9 cellular contexts compared by ENCODE assay signal in the genomic region with DNA sequence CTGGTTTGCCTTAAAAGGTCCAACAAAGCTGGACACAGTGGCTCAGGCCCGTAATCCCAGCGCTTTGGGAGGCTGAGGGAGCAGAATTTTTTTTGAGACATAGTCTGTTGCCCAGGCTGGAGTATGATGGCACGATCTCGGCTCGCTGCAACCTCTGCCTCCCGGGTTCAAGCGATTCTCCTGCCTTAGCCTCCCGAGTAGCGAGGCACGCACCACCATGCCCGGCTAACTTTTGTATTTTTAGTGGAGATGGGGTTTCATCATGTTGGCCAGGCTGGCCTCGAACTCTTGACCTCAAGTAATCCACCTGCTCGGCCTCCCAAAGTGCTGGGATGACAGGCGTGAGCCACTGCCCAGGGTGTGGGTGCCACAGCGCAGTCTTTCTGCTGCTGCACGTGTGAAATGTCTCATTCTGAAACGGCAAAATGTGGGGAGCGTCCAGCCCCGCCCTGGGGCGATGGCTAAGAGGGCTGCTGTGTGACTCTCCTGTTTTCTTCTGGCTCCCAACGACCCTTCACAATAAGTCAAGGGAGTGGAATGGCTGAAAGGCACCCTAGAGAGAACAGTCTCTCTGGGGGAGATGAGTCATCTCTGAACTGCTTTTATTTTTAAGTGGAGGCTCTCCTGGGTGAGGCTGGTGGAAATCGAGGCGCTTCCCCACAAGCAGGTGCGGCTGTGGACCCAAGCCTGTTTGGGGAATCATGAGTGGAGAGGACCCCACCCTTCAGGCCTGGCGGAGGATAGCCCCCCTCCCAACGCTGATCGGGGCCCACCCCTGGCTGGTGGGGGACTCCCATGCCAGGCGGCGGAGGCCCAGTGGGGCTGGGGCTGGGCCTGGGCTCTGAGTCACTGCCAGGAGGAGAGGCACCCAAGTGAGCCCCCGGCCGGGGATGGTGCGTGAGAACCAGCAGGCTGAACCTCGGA. TPM values are rescaled to one million over a fixed set of nuclear protein-coding genes. Genes with fewer than 3 reads are reported as not detected.
DNase-seq lines count a peak whose midpoint lies in the region; ATAC-seq lines count a peak whose summit lies in the region.
"Had no signal": no experiment of that assay in that cellular context is flagged by ENCODE, and none has a peak within 500 bp of the region (broad histone marks: within the 10 kb centered on the region; RNA-seq: fewer than 3 reads in every experiment).

No MANE protein-coding gene starts in this region.

- H4K12ac ChIP-seq in trophoblast cell (ENCODE audit: low read depth, low read length), result no peak overlapping the region

- no CpG with 5 or more reads among the region's 33 CpGs for WGBS in trophoblast cell (ENCODE audit: extremely low coverage, insufficient coverage, insufficient read length)

- H2AK5ac ChIP-seq in trophoblast cell (ENCODE audit: low read length), result no peak overlapping the region

- no peak overlapping the region for H2BK120ac ChIP-seq in trophoblast cell (ENCODE audit: insufficient read depth, low read length, poor library complexity)

- no peak overlapping the region for H3K4me3 ChIP-seq in trophoblast cell (ENCODE audit: low read depth, low read length)

- no peak overlapping the region for H2BK12ac ChIP-seq in trophoblast cell (ENCODE audit: low read length)

- H3K14ac ChIP-seq in trophoblast cell (ENCODE audit: low read length), result no peak overlapping the region

- ATAC-seq in GM18498 (IDR thresholded peaks at IDR 0.05; ENCODE audit: unreplicated experiment) (peak; percentile 77), GM21381 (IDR thresholded peaks at IDR 0.05; ENCODE audit: unreplicated experiment) (peak; percentile 75), HG03521 (IDR thresholded peaks at IDR 0.05; ENCODE audit: unreplicated experiment) (peak; percentile 41)
- ATAC-seq in activated T-cell treated with anti-CD3 and anti-CD28 coated beads, Interleukin-2, amount 50 U/mL, for 4 hours, result peak; percentile 78 to 80

- no peak overlapping the region for H2AFZ ChIP-seq in trophoblast cell (ENCODE audit: insufficient read depth, low read length, poor library complexity)

- H3K4me3 Mint-ChIP-seq in activated T-cell treated with anti-CD3 and anti-CD28 coated beads, Interleukin-2, amount 50 U/mL, for 4 hours, result no peak overlapping the region
- H3K4me3 Mint-ChIP-seq: T-cell had no signal

- peaks cover 2% of the 10 kb centered on the region for H3K9me3 ChIP-seq in trophoblast cell (ENCODE audit: insufficient read depth, low read depth, low read length)

- H3K79me2 ChIP-seq in trophoblast cell (ENCODE audit: control insufficient read depth, insufficient read depth, low read length, poor library complexity), result no peaks in the 10 kb centered on the region

- H4K8ac ChIP-seq in trophoblast cell (ENCODE audit: low read depth, low read length), result no peak overlapping the region

- no peak overlapping the region for H3K4me2 ChIP-seq in trophoblast cell (ENCODE audit: low read length)

- no peaks in the 10 kb centered on the region for H3K27me3 ChIP-seq in trophoblast cell (ENCODE audit: insufficient read depth, low read length)

- no peaks in the 10 kb centered on the region for H3K79me1 ChIP-seq in trophoblast cell (ENCODE audit: low read length)

- no peaks in the 10 kb centered on the region for H3K27me3 Mint-ChIP-seq in activated T-cell treated with anti-CD3 and anti-CD28 coated beads, Interleukin-2, amount 50 U/mL, for 4 hours (ENCODE audit: low read depth)
- H3K27me3 Mint-ChIP-seq: T-cell had no signal

- H3K36me3 Mint-ChIP-seq in activated T-cell treated with anti-CD3 and anti-CD28 coated beads, Interleukin-2, amount 50 U/mL, for 4 hours (ENCODE audit: insufficient read depth), result no peaks in the 10 kb centered on the region
- H3K36me3 Mint-ChIP-seq: T-cell had no signal

- no peak for DNase-seq in activated T-cell treated with anti-CD3 and anti-CD28 coated beads, Interleukin-2, amount 50 U/mL, for 4 hours
- DNase-seq in trophoblast cell (peak; percentile 77 to 83), NCI-H2196 treated with DMSO at 0.1 percent for 48 hours (lab: John Stamatoyannopoulos, UW; ENCODE audit: unreplicated experiment) (no peak), occipital lobe (lab: John Stamatoyannopoulos, UW) (no peak), T1000 (lab: John Stamatoyannopoulos, UW) (no peak)
- DNase-seq: T-cell had no signal

- no peak overlapping the region for H3K9ac ChIP-seq in trophoblast cell (ENCODE audit: low read length)

- no peak overlapping the region for H3K4ac ChIP-seq in trophoblast cell (ENCODE audit: low read depth, low read length)

- H3K23ac ChIP-seq in trophoblast cell (ENCODE audit: low read length), result no peak overlapping the region

- H3K18ac ChIP-seq in trophoblast cell (ENCODE audit: low read length), result no peak overlapping the region

- peaks cover 9% of the 10 kb centered on the region for H3K9me3 Mint-ChIP-seq in activated T-cell treated with anti-CD3 and anti-CD28 coated beads, Interleukin-2, amount 50 U/mL, for 4 hours

- H3K4me1 ChIP-seq in trophoblast cell (ENCODE audit: control insufficient read depth in 1 of 2, insufficient read depth in 2 of 2, low read length in 2 of 2), result no peaks in the 10 kb centered on the region

- peaks cover 23% of the 10 kb centered on the region for H3K4me1 Mint-ChIP-seq in activated T-cell treated with anti-CD3 and anti-CD28 coated beads, Interleukin-2, amount 50 U/mL, for 4 hours (ENCODE audit: low read depth)

- no peak overlapping the region for H4K91ac ChIP-seq in trophoblast cell (ENCODE audit: low read depth, low read length)

- no peaks in the 10 kb centered on the region for H3K36me3 ChIP-seq in trophoblast cell (ENCODE audit: control insufficient read depth in 1 of 2, insufficient read depth in 2 of 2, low read length in 2 of 2)

- H2BK5ac ChIP-seq in trophoblast cell (ENCODE audit: low read depth, low read length, poor library complexity), result no peak overlapping the region

- H3K27ac ChIP-seq in trophoblast cell (ENCODE audit: low read depth, low read length), result no peak overlapping the region

RNA-seq across cellular contexts. Expression of a gene that starts 18.1 kb away (rescaled TPM):
- total RNA-seq in activated T-cell treated with anti-CD3 and anti-CD28 coated beads, Interleukin-2, amount 50 U/mL, for 4 hours, result 10 to 100 TPM; 75.0 to 79.6 (median 79.5) TPM
- polyA plus RNA-seq in trophoblast cell (2013), result 1.0 and 1.4 TPM in 2 replicates
- 32.0 TPM for total RNA-seq in occipital lobe

RNA-seq across cellular contexts. Expression of a gene that starts 39.0 kb away (rescaled TPM):
- 10 to 100 TPM; 17.5 to 19.0 (median 18.9) TPM for total RNA-seq in activated T-cell treated with anti-CD3 and anti-CD28 coated beads, Interleukin-2, amount 50 U/mL, for 4 hours
- polyA plus RNA-seq in trophoblast cell (2013), result 8.3 and 8.4 TPM in 2 replicates
- total RNA-seq in occipital lobe, result 16.4 TPM

RNA-seq across cellular contexts. Expression of a gene that starts 46.6 kb away (rescaled TPM):
- not detected for total RNA-seq in activated T-cell treated with anti-CD3 and anti-CD28 coated beads, Interleukin-2, amount 50 U/mL, for 4 hours
- polyA plus RNA-seq in trophoblast cell (2013), result 0.01 TPM in 1 of 2 replicates, not detected in the other
- total RNA-seq in occipital lobe, result not detected

Comparison
In these comparisons a context has a peak if more than half of its experiments do, and no peak if none do; other contexts are left out.
1. DNase-seq: peak in trophoblast cell (2 of 2); none in activated T-cell treated with anti-CD3 and anti-CD28 coated beads, Interleukin-2, amount 50 U/mL, for 4 hours (single experiment), NCI-H2196 treated with DMSO at 0.1 percent for 48 hours (single experiment), occipital lobe (single experiment) and T1000 (single experiment).
2. Peak in every context shown above with its lines, with median percentiles within 50 percentile points of each other: ATAC-seq.